1 cellular context compared by ENCODE assay signal in the genomic region with DNA sequence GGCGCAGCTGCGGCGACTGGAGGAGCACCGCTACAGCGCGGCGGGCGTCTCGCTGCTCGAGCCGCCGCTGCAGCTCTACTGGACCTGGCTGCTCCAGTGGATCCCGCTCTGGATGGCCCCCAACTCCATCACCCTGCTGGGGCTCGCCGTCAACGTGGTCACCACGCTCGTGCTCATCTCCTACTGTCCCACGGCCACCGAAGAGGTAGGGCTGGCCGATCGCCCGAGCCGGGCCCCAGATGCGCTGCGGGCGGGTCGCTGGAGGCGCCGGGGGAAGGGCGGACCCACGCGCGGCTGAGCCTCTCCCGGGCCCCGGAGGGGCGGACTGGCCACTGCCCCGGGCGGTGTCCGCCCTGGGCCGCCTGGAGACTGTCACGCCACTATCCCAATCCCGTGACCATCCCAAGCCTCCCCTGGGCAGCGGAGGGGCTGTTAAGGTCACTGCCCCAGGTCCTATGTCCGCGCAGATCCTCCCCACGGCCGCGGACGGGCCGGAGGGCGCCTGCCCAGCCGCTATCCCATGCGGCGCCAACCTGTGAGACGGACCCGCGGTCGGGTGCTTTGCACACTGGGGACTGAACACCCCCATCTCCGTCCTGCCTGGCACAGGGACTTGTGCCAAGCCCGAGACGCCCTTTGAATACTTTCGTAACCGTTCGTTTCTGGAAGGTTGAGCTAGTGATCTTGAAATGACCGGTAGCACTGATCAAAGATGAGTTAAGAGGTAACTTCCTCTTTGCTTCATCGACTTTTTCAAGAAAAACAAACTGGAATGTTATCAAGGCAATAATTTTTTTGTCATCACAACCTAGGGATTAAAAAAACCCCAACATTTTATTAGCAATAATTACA.
TF ChIP-seq lines count a peak whose summit lies in the region.

No MANE protein-coding gene starts in this region.

TF ChIP-seq in HepG2, 621 proteins besides CTCF, POLR2A, EP300 and RAD21 (continued from another document and continues in another):
- TF ChIP-seq, protein P1, sequence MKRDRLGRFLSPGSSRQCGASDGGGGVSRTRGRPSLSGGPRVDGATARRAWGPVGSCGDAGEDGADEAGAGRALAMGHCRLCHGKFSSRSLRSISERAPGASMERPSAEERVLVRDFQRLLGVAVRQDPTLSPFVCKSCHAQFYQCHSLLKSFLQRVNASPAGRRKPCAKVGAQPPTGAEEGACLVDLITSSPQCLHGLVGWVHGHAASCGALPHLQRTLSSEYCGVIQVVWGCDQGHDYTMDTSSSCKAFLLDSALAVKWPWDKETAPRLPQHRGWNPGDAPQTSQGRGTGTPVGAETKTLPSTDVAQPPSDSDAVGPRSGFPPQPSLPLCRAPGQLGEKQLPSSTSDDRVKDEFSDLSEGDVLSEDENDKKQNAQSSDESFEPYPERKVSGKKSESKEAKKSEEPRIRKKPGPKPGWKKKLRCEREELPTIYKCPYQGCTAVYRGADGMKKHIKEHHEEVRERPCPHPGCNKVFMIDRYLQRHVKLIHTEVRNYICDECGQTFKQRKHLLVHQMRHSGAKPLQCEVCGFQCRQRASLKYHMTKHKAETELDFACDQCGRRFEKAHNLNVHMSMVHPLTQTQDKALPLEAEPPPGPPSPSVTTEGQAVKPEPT (CRISPR knock-in tag; IDR thresholded peaks at IDR 0.05; ENCODE audit: low read depth), result no peak
- TF ChIP-seq, protein P2, sequence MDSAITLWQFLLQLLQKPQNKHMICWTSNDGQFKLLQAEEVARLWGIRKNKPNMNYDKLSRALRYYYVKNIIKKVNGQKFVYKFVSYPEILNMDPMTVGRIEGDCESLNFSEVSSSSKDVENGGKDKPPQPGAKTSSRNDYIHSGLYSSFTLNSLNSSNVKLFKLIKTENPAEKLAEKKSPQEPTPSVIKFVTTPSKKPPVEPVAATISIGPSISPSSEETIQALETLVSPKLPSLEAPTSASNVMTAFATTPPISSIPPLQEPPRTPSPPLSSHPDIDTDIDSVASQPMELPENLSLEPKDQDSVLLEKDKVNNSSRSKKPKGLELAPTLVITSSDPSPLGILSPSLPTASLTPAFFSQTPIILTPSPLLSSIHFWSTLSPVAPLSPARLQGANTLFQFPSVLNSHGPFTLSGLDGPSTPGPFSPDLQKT (CRISPR knock-in tag; IDR thresholded peaks at IDR 0.05; ENCODE audit: borderline replicate concordance), result no peak
- TF ChIP-seq, protein P3, sequence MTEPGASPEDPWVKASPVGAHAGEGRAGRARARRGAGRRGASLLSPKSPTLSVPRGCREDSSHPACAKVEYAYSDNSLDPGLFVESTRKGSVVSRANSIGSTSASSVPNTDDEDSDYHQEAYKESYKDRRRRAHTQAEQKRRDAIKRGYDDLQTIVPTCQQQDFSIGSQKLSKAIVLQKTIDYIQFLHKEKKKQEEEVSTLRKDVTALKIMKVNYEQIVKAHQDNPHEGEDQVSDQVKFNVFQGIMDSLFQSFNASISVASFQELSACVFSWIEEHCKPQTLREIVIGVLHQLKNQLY (CRISPR knock-in tag; IDR thresholded peaks at IDR 0.05), result no peak
- TF ChIP-seq MTA3 (CRISPR knock-in tag; IDR thresholded peaks at IDR 0.05) (no peak), NCOA1 (CRISPR knock-in tag; IDR thresholded peaks at IDR 0.05) (no peak), RBAK (CRISPR knock-in tag; IDR thresholded peaks at IDR 0.05) (no peak), NCOA2 (CRISPR knock-in tag; IDR thresholded peaks at IDR 0.05) (no peak), ZNF564 (CRISPR knock-in tag; IDR thresholded peaks at IDR 0.05) (no peak), STAT5B (CRISPR knock-in tag; IDR thresholded peaks at IDR 0.05) (no peak), ZNF549 (CRISPR knock-in tag; IDR thresholded peaks at IDR 0.05) (no peak), ZNF382 (CRISPR knock-in tag; IDR thresholded peaks at IDR 0.05; ENCODE audit: borderline replicate concordance) (no peak), HES4 (CRISPR knock-in tag; IDR thresholded peaks at IDR 0.05; ENCODE audit: borderline replicate concordance) (peak; percentile 22; the same call in 1 of the 2 replicates), ZNF556 (CRISPR knock-in tag; IDR thresholded peaks at IDR 0.05; ENCODE audit: borderline replicate concordance) (no peak; the same call in 1 of the 2 replicates), ZNF333 (CRISPR knock-in tag; IDR thresholded peaks at IDR 0.05; ENCODE audit: borderline replicate concordance) (no peak), ADNP (CRISPR knock-in tag; IDR thresholded peaks at IDR 0.05) (no peak), EZH2 (conservative IDR thresholded peaks at IDR 0.05; ENCODE audit: low read depth, low read length) (no peak), ZBTB21 (CRISPR knock-in tag; IDR thresholded peaks at IDR 0.05) (no peak), ZFP41 (CRISPR knock-in tag; IDR thresholded peaks at IDR 0.05; ENCODE audit: borderline replicate concordance) (no peak), ZNF724P (CRISPR knock-in tag; IDR thresholded peaks at IDR 0.05; ENCODE audit: borderline replicate concordance) (peak; percentile 59; the same call in 1 of the 2 replicates), ZNF292 (CRISPR knock-in tag; IDR thresholded peaks at IDR 0.05; ENCODE audit: borderline replicate concordance, low read depth) (no peak), NFE2L2 (IDR thresholded peaks at IDR 0.05; ENCODE audit: low read length) (no peak), ZNF24 (IDR thresholded peaks at IDR 0.05) (no peak), CREB1 (IDR thresholded peaks at IDR 0.05) (no peak), CREB1 (CRISPR knock-in tag; IDR thresholded peaks at IDR 0.05) (no peak), ZNF367 (CRISPR knock-in tag; IDR thresholded peaks at IDR 0.05; ENCODE audit: borderline replicate concordance) (no peak), MED1 (CRISPR knock-in tag; IDR thresholded peaks at IDR 0.05) (no peak), NR2C2 (CRISPR knock-in tag; IDR thresholded peaks at IDR 0.05; ENCODE audit: borderline replicate concordance) (no peak), AKAP8 (CRISPR knock-in tag; IDR thresholded peaks at IDR 0.05) (no peak), HNF4A (CRISPR knock-in tag; IDR thresholded peaks at IDR 0.05) (peak; percentile 17; the same call in 1 of the 2 replicates), KDM2A (CRISPR knock-in tag; IDR thresholded peaks at IDR 0.05; ENCODE audit: borderline replicate concordance, low read depth) (peak; percentile 41; the same call in 1 of the 2 replicates), DMAP1 (CRISPR knock-in tag; IDR thresholded peaks at IDR 0.05) (peak; percentile 36; the same call in 1 of the 2 replicates), ZFAT (CRISPR knock-in tag; conservative IDR thresholded peaks at IDR 0.05) (no peak), ZNF34 (CRISPR knock-in tag; IDR thresholded peaks at IDR 0.05; ENCODE audit: borderline replicate concordance) (no peak), ZSCAN29 (CRISPR knock-in tag; conservative IDR thresholded peaks at IDR 0.05) (no peak), AHR (CRISPR knock-in tag; IDR thresholded peaks at IDR 0.05) (peak; percentile 63; the same call in 1 of the 2 replicates), ZZZ3 (CRISPR knock-in tag; IDR thresholded peaks at IDR 0.05; ENCODE audit: borderline replicate concordance) (no peak), ZNF296 (CRISPR knock-in tag; conservative IDR thresholded peaks at IDR 0.05) (no peak), MXI1 (IDR thresholded peaks at IDR 0.05; ENCODE audit: borderline replicate concordance, low read depth, low read length) (0 out of 3 replicates have a peak, but pooled peaks have one; percentile 10), ZFP37 (CRISPR knock-in tag; IDR thresholded peaks at IDR 0.05; ENCODE audit: borderline replicate concordance) (no peak)
- TF ChIP-seq, protein P4, sequence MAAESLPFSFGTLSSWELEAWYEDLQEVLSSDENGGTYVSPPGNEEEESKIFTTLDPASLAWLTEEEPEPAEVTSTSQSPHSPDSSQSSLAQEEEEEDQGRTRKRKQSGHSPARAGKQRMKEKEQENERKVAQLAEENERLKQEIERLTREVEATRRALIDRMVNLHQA (CRISPR knock-in tag; IDR thresholded peaks at IDR 0.05), result no peak
- TF ChIP-seq, protein P5, sequence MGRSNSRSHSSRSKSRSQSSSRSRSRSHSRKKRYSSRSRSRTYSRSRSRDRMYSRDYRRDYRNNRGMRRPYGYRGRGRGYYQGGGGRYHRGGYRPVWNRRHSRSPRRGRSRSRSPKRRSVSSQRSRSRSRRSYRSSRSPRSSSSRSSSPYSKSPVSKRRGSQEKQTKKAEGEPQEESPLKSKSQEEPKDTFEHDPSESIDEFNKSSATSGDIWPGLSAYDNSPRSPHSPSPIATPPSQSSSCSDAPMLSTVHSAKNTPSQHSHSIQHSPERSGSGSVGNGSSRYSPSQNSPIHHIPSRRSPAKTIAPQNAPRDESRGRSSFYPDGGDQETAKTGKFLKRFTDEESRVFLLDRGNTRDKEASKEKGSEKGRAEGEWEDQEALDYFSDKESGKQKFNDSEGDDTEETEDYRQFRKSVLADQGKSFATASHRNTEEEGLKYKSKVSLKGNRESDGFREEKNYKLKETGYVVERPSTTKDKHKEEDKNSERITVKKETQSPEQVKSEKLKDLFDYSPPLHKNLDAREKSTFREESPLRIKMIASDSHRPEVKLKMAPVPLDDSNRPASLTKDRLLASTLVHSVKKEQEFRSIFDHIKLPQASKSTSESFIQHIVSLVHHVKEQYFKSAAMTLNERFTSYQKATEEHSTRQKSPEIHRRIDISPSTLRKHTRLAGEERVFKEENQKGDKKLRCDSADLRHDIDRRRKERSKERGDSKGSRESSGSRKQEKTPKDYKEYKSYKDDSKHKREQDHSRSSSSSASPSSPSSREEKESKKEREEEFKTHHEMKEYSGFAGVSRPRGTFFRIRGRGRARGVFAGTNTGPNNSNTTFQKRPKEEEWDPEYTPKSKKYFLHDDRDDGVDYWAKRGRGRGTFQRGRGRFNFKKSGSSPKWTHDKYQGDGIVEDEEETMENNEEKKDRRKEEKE (IDR thresholded peaks at IDR 0.05), result no peak
- TF ChIP-seq, protein P6, sequence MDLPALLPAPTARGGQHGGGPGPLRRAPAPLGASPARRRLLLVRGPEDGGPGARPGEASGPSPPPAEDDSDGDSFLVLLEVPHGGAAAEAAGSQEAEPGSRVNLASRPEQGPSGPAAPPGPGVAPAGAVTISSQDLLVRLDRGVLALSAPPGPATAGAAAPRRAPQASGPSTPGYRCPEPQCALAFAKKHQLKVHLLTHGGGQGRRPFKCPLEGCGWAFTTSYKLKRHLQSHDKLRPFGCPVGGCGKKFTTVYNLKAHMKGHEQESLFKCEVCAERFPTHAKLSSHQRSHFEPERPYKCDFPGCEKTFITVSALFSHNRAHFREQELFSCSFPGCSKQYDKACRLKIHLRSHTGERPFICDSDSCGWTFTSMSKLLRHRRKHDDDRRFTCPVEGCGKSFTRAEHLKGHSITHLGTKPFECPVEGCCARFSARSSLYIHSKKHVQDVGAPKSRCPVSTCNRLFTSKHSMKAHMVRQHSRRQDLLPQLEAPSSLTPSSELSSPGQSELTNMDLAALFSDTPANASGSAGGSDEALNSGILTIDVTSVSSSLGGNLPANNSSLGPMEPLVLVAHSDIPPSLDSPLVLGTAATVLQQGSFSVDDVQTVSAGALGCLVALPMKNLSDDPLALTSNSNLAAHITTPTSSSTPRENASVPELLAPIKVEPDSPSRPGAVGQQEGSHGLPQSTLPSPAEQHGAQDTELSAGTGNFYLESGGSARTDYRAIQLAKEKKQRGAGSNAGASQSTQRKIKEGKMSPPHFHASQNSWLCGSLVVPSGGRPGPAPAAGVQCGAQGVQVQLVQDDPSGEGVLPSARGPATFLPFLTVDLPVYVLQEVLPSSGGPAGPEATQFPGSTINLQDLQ (CRISPR knock-in tag; IDR thresholded peaks at IDR 0.05), result no peak; the same call in 1 of the 2 replicates
- TF ChIP-seq, protein P7, sequence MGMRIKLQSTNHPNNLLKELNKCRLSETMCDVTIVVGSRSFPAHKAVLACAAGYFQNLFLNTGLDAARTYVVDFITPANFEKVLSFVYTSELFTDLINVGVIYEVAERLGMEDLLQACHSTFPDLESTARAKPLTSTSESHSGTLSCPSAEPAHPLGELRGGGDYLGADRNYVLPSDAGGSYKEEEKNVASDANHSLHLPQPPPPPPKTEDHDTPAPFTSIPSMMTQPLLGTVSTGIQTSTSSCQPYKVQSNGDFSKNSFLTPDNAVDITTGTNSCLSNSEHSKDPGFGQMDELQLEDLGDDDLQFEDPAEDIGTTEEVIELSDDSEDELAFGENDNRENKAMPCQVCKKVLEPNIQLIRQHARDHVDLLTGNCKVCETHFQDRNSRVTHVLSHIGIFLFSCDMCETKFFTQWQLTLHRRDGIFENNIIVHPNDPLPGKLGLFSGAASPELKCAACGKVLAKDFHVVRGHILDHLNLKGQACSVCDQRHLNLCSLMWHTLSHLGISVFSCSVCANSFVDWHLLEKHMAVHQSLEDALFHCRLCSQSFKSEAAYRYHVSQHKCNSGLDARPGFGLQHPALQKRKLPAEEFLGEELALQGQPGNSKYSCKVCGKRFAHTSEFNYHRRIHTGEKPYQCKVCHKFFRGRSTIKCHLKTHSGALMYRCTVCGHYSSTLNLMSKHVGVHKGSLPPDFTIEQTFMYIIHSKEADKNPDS (CRISPR knock-in tag; IDR thresholded peaks at IDR 0.05), result no peak
- TF ChIP-seq, protein P8, sequence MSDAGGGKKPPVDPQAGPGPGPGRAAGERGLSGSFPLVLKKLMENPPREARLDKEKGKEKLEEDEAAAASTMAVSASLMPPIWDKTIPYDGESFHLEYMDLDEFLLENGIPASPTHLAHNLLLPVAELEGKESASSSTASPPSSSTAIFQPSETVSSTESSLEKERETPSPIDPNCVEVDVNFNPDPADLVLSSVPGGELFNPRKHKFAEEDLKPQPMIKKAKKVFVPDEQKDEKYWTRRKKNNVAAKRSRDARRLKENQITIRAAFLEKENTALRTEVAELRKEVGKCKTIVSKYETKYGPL (CRISPR knock-in tag; IDR thresholded peaks at IDR 0.05), result no peak
- TF ChIP-seq, protein P9, sequence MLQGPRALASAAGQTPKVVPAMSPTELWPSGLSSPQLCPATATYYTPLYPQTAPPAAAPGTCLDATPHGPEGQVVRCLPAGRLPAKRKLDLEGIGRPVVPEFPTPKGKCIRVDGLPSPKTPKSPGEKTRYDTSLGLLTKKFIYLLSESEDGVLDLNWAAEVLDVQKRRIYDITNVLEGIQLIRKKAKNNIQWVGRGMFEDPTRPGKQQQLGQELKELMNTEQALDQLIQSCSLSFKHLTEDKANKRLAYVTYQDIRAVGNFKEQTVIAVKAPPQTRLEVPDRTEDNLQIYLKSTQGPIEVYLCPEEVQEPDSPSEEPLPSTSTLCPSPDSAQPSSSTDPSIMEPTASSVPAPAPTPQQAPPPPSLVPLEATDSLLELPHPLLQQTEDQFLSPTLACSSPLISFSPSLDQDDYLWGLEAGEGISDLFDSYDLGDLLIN (CRISPR knock-in tag; IDR thresholded peaks at IDR 0.05; ENCODE audit: borderline replicate concordance), result no peak
- TF ChIP-seq, protein P10, sequence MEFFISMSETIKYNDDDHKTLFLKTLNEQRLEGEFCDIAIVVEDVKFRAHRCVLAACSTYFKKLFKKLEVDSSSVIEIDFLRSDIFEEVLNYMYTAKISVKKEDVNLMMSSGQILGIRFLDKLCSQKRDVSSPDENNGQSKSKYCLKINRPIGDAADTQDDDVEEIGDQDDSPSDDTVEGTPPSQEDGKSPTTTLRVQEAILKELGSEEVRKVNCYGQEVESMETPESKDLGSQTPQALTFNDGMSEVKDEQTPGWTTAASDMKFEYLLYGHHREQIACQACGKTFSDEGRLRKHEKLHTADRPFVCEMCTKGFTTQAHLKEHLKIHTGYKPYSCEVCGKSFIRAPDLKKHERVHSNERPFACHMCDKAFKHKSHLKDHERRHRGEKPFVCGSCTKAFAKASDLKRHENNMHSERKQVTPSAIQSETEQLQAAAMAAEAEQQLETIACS (CRISPR knock-in tag; IDR thresholded peaks at IDR 0.05), result no peak
- TF ChIP-seq, protein P11, sequence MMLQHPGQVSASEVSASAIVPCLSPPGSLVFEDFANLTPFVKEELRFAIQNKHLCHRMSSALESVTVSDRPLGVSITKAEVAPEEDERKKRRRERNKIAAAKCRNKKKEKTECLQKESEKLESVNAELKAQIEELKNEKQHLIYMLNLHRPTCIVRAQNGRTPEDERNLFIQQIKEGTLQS (CRISPR knock-in tag; IDR thresholded peaks at IDR 0.05), result no peak
